ENCODE assay signal across 18 cellular contexts in genomic region chr3:9324944-9325343, GRCh38. TPM values are rescaled to one million over a fixed set of nuclear protein-coding genes. Genes with fewer than 3 reads are reported as not detected.
DNase-seq lines count a peak whose midpoint lies in the region; ATAC-seq, FAIRE-seq and TF ChIP-seq lines count a peak whose summit lies in the region.
"Had no signal": no experiment of that assay in that cellular context is flagged by ENCODE, and none has a peak within 500 bp of the region (broad histone marks: within the 10 kb centered on the region; RNA-seq: fewer than 3 reads in every experiment).

No MANE protein-coding gene starts in this region.

- DNase-seq in GM12865 (ENCODE audit: low read depth): peak; percentile 14
- DNase-seq in NT2/D1 (ENCODE audit: low read depth, low spot score): peak; percentile 13
- no peak for DNase-seq in NCI-H526 (lab: John Stamatoyannopoulos, UW)
- DNase-seq in DMS 273 treated with DMSO at 0.1 percent for 48 hours (lab: John Stamatoyannopoulos, UW): no peak
- DNase-seq in pancreas: no peak
- DNase-seq: Caco-2; CD4-positive, CD25-positive, alpha-beta regulatory T cell; CD8-positive, alpha-beta T cell; DMS79 treated with DMSO at 0.1 percent for 48 hours; GF-D8; H9 had no signal

- TF ChIP-seq CTCF in GM12865 (IDR thresholded peaks at IDR 0.05; ENCODE audit: insufficient read depth, low read depth, low read length, missing control alignments) (no peak), pancreas (IDR thresholded peaks at IDR 0.05) (no peak)

- no peaks in the 10 kb centered on the region for H3K4me1 ChIP-seq in NT2/D1 (ENCODE audit: insufficient read depth, insufficient read length)
- H3K4me1 ChIP-seq in pancreas: no peaks in the 10 kb centered on the region
- H3K4me1 ChIP-seq: BLaER1, Caco-2 had no signal

- H3K4me3 ChIP-seq in GM12865 (ENCODE audit: low read depth, low read length) (no peak overlapping the region), NT2/D1 (ENCODE audit: insufficient read length, low read depth) (no peak overlapping the region), pancreas (no peak overlapping the region)
- H3K4me3 ChIP-seq: BLaER1, GM23338 had no signal

- no peaks in the 10 kb centered on the region for H3K27me3 ChIP-seq in NT2/D1 (ENCODE audit: insufficient read depth, insufficient read length)
- no peaks in the 10 kb centered on the region for H3K27me3 ChIP-seq in pancreas
- H3K27me3 ChIP-seq: BLaER1 had no signal

- H3K9ac ChIP-seq in NT2/D1 (ENCODE audit: insufficient read length, low read depth): no peak overlapping the region
- H3K9ac ChIP-seq: BLaER1 had no signal

- intact Hi-C loops in pancreas (cut with DNase I): no loop called here

- no peaks in the 10 kb centered on the region for H3K36me3 ChIP-seq in NT2/D1 (ENCODE audit: insufficient read depth, insufficient read length, low read length)
- H3K36me3 ChIP-seq in pancreas: peaks cover 0 to 3% (median 0%) of the 10 kb centered on the region in 3 donors
- H3K36me3 ChIP-seq: BLaER1 had no signal

- no peak overlapping the region for H3K27ac ChIP-seq in pancreas
- H3K27ac ChIP-seq: 22Rv1, BLaER1, C4-2B had no signal

- peak; percentile 77 for ATAC-seq in HG02870 (IDR thresholded peaks at IDR 0.05; ENCODE audit: unreplicated experiment)
- ATAC-seq in pancreas: no peak
- ATAC-seq: CD8-positive, alpha-beta T cell; GM23338; HCT116 had no signal

- 81% methylated on average over 4 of the region's 4 CpGs for WGBS in pancreas, 2 donors

- no peak for FAIRE-seq in pancreas (lab: Jason Lieb, UNC)
- FAIRE-seq: GM18507 had no signal

- H3K9me3 ChIP-seq in NT2/D1 (ENCODE audit: insufficient read depth, low read length): peaks cover 46% of the 10 kb centered on the region
- no peaks in the 10 kb centered on the region for H3K9me3 ChIP-seq in pancreas

RNA-seq across cellular contexts. Expression of gene THUMPD3, which starts 37.9 kb away (rescaled TPM):
- total RNA-seq in pancreas: 10 to 100 TPM; 14.0 to 22.5 (median 16.4) TPM
- polyA plus RNA-seq in pancreas: 10 to 100 TPM; 12.0 to 20.6 TPM

Comparison
In these comparisons a context has a peak if more than half of its experiments do, and no peak if none do; other contexts are left out.
1. DNase-seq: peak in GM12865 (single experiment) and NT2/D1 (single experiment); none in NCI-H526 (0 of 2), DMS 273 treated with DMSO at 0.1 percent for 48 hours (single experiment) and pancreas (0 of 6).